ENCODE assay signal across 24 cellular contexts in the genomic region with DNA sequence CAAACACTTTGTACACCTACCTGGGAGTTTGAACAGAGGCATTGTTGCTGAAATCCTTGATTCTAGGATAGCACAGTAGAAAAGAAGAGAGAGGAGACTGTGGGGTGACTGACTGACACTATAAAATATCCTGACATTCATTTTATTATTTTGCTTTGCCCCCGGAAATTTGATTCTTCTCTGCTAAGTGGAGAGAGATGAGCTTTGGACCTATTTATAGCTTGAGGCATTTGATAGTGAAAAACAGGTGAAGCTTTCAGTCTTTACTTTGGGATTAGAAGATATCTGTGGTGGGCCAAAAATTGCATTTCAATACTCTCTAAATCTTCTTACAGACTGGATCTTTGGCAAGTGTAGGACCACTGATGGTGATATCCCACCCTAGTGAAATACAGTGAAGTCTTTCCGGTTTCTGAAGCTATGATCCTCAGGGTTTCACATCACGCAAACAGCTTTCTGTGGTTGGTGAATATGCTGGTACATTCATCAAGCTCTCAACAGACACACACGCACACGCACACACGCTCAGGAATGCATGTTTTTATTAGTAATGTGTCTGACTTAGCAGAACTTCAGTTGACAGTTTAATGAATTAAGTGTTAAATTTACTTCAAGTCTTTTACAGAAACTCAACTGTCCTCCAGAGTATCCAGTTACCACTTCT. TPM values are rescaled to one million over a fixed set of nuclear protein-coding genes. Genes with fewer than 3 reads are reported as not detected.
A peak's percentile ranks its signal among the peaks of the same experiment; 100 is the strongest.
DNase-seq lines count a peak whose midpoint lies in the region; ATAC-seq and TF ChIP-seq lines count a peak whose summit lies in the region.
"Had no signal": no experiment of that assay in that cellular context is flagged by ENCODE, and none has a peak within 500 bp of the region (broad histone marks: within the 10 kb centered on the region; RNA-seq: fewer than 3 reads in every experiment).

A gene (minus strand): TSS at position 117 of the 664 bp plus-strand sequence. CDS start 75 bp downstream, at position 42.

- no peaks in the 10 kb centered on the region for H3K27me3 ChIP-seq in mesendoderm (ENCODE audit: insufficient read depth, low read length, poor library complexity)
- H3K27me3 ChIP-seq: hepatocyte, vagina had no signal

- DNase-seq in AG09309 (ENCODE audit: low read depth) (peak; percentile 29), M059J (ENCODE audit: low read depth) (peak; percentile 46), cardiac fibroblast (ENCODE audit: low read depth in 2 of 2) (peak; percentile 30 to 39), myocyte (ENCODE audit: low read depth) (peak; percentile 83), mesendoderm (no peak), omental fat pad (ENCODE audit: low spot score) (no peak), NCI-H2171 treated with DMSO at 0.1 percent for 48 hours (lab: John Stamatoyannopoulos, UW) (no peak), glutamatergic neuron (no peak)
- DNase-seq: activated CD4-positive, alpha-beta T cell treated with anti-CD3 and anti-CD28 coated beads, Interleukin-2, amount 10 ng/mL, durations not matched to agents 7 days and 5 days; activated naive CD4-positive, alpha-beta T cell treated with anti-CD3 and anti-CD28 coated beads, Interleukin-2, amount 10 ng/mL, durations not matched to agents 7 days and 5 days; COR-L47; left colon; NCI-H1694 treated with DMSO at 0.1 percent for 48 hours; OCI-M1; stomach had no signal

- no peak within 1 kb of the TSS for H4K5ac ChIP-seq in mesendoderm (ENCODE audit: low read length)

- H3K9ac ChIP-seq in mesendoderm (ENCODE audit: low read length) = no peak within 1 kb of the TSS

- no peak within 1 kb of the TSS for H3K4me3 ChIP-seq in AG09309 (ENCODE audit: control insufficient read depth, low read depth, low read length)
- no peak within 1 kb of the TSS for H3K4me3 ChIP-seq in cardiac fibroblast (replicated peaks in 1 of 2; ENCODE audit: low read depth in 2 of 2, low read length in 2 of 2)
- H3K4me3 ChIP-seq in mesendoderm (ENCODE audit: low read length) = no peak within 1 kb of the TSS
- H3K4me3 ChIP-seq: hepatocyte, stomach, vagina had no signal

- H4K8ac ChIP-seq in mesendoderm (ENCODE audit: low read depth, low read length) = no peak within 1 kb of the TSS

- H2AK5ac ChIP-seq in mesendoderm (ENCODE audit: low read length) = no peak within 1 kb of the TSS

- H2BK5ac ChIP-seq in mesendoderm (ENCODE audit: low read length) = no peak within 1 kb of the TSS

- no peak within 1 kb of the TSS for H3K27ac Mint-ChIP-seq in glutamatergic neuron (ENCODE audit: unreplicated experiment)
- H3K27ac Mint-ChIP-seq: activated CD4-positive, alpha-beta T cell treated with anti-CD3 and anti-CD28 coated beads, Interleukin-2, amount 10 ng/mL, durations not matched to agents 7 days and 5 days; activated naive CD4-positive, alpha-beta T cell treated with anti-CD3 and anti-CD28 coated beads, Interleukin-2, amount 10 ng/mL, durations not matched to agents 7 days and 5 days; dendritic cell treated with granulocyte-macrophage colony-stimulating factor and Interleukin-4, amounts not matched to agents 40 ng/mL and 50 ng/mL, for 4 days had no signal

- H2BK15ac ChIP-seq in mesendoderm (replicated peaks; ENCODE audit: low read depth) = no peak within 1 kb of the TSS

- H3K4ac ChIP-seq in mesendoderm (ENCODE audit: low read depth, low read length) = no peak within 1 kb of the TSS

- no peak within 1 kb of the TSS for H3K56ac ChIP-seq in mesendoderm (ENCODE audit: low read length)

- no peak within 1 kb of the TSS for H2BK120ac ChIP-seq in mesendoderm (ENCODE audit: low read depth, low read length)

- H3K36me3 Mint-ChIP-seq in glutamatergic neuron (ENCODE audit: unreplicated experiment) = no peaks in the 10 kb centered on the region
- H3K36me3 Mint-ChIP-seq: activated naive CD4-positive, alpha-beta T cell treated with anti-CD3 and anti-CD28 coated beads, Interleukin-2, amount 10 ng/mL, durations not matched to agents 7 days and 5 days had no signal

- no peaks in the 10 kb centered on the region for H3K4me1 Mint-ChIP-seq in glutamatergic neuron (ENCODE audit: low read depth, unreplicated experiment)
- H3K4me1 Mint-ChIP-seq: activated CD4-positive, alpha-beta T cell treated with anti-CD3 and anti-CD28 coated beads, Interleukin-2, amount 10 ng/mL, durations not matched to agents 7 days and 5 days; activated naive CD4-positive, alpha-beta T cell treated with anti-CD3 and anti-CD28 coated beads, Interleukin-2, amount 10 ng/mL, durations not matched to agents 7 days and 5 days had no signal

- peaks cover 2% of the 10 kb centered on the region for H3K9me3 Mint-ChIP-seq in glutamatergic neuron (ENCODE audit: unreplicated experiment)
- H3K9me3 Mint-ChIP-seq: activated CD4-positive, alpha-beta T cell treated with anti-CD3 and anti-CD28 coated beads, Interleukin-2, amount 10 ng/mL, durations not matched to agents 7 days and 5 days; activated naive CD4-positive, alpha-beta T cell treated with anti-CD3 and anti-CD28 coated beads, Interleukin-2, amount 10 ng/mL, durations not matched to agents 7 days and 5 days; dendritic cell treated with granulocyte-macrophage colony-stimulating factor and Interleukin-4, amounts not matched to agents 40 ng/mL and 50 ng/mL, for 4 days had no signal

- H3K4me2 ChIP-seq in mesendoderm (ENCODE audit: low read length) = no peak within 1 kb of the TSS
- H3K4me2 ChIP-seq: hepatocyte had no signal

- no peak within 1 kb of the TSS for H3K4me3 Mint-ChIP-seq in glutamatergic neuron (ENCODE audit: unreplicated experiment)
- H3K4me3 Mint-ChIP-seq: activated CD4-positive, alpha-beta T cell treated with anti-CD3 and anti-CD28 coated beads, Interleukin-2, amount 10 ng/mL, durations not matched to agents 7 days and 5 days; activated naive CD4-positive, alpha-beta T cell treated with anti-CD3 and anti-CD28 coated beads, Interleukin-2, amount 10 ng/mL, durations not matched to agents 7 days and 5 days; dendritic cell treated with granulocyte-macrophage colony-stimulating factor and Interleukin-4, amounts not matched to agents 40 ng/mL and 50 ng/mL, for 4 days had no signal

- TF ChIP-seq CTCF in AG09309 (IDR thresholded peaks at IDR 0.05; ENCODE audit: control insufficient read depth, insufficient read depth, low read depth, low read length, missing control alignments) = no peak
- TF ChIP-seq CTCF in cardiac fibroblast (IDR thresholded peaks at IDR 0.05; ENCODE audit: low read depth, low read length) = no peak
- no peak for TF ChIP-seq CTCF in omental fat pad (IDR thresholded peaks at IDR 0.05)
- TF ChIP-seq CTCF in glutamatergic neuron (IDR thresholded peaks at IDR 0.05; ENCODE audit: partially characterized antibody, unreplicated experiment) = no peak

- no peaks in the 10 kb centered on the region for H3K79me1 ChIP-seq in mesendoderm (ENCODE audit: low read length)

- no peaks in the 10 kb centered on the region for H3K79me2 ChIP-seq in mesendoderm (ENCODE audit: control insufficient read depth, insufficient read depth, low read length)
- H3K79me2 ChIP-seq: hepatocyte had no signal

- no peaks in the 10 kb centered on the region for H3K36me3 ChIP-seq in mesendoderm (ENCODE audit: control insufficient read depth, insufficient read depth, low read length)
- H3K36me3 ChIP-seq: stomach, vagina had no signal

- no peak within 1 kb of the TSS for H3K27ac ChIP-seq in mesendoderm (ENCODE audit: low read depth, low read length)
- H3K27ac ChIP-seq: hepatocyte, stomach, vagina had no signal

- peaks cover 2% of the 10 kb centered on the region for H3K4me1 ChIP-seq in mesendoderm (ENCODE audit: control insufficient read depth, low read depth, low read length)
- H3K4me1 ChIP-seq: stomach, vagina had no signal

- WGBS in mesendoderm (ENCODE audit: extremely low coverage, insufficient coverage, low lambda C conversion rate) = no CpG with 5 or more reads among the region's 6 CpGs

- no peak within 1 kb of the TSS for H3K23ac ChIP-seq in mesendoderm (ENCODE audit: low read length)

- ATAC-seq in omental fat pad (ENCODE audit: low FRiP score) = no peak
- ATAC-seq: left colon had no signal

- H3K27me3 Mint-ChIP-seq in glutamatergic neuron (ENCODE audit: unreplicated experiment) = peaks cover 2% of the 10 kb centered on the region

- H3K18ac ChIP-seq in mesendoderm (ENCODE audit: low read length) = no peak within 1 kb of the TSS

RNA-seq across cellular contexts. Expression of the gene that starts here (rescaled TPM):
- total RNA-seq in M059J (2014; rRNA removed; shearing (Covaris generic)) = not detected in 2 replicates
- 8.1 and 13.6 TPM in 2 replicates for total RNA-seq in myocyte
- polyA plus RNA-seq in myocyte (2012) = 0.92 TPM
- polyA plus RNA-seq in mesendoderm (2013, experiment 1 of 2) = not detected
- not detected for polyA plus RNA-seq in mesendoderm (2013, experiment 2 of 2)
- not detected for total RNA-seq in omental fat pad
- total RNA-seq in glutamatergic neuron (ENCODE audit: unreplicated experiment) = not detected
- total RNA-seq: activated CD4-positive, alpha-beta T cell treated with anti-CD3 and anti-CD28 coated beads, Interleukin-2, amount 10 ng/mL, durations not matched to agents 7 days and 5 days; epithelial cell of proximal tubule; G401; H1; hepatocyte; HT1080; NCI-H460; stomach; vagina had no signal
- polyA plus RNA-seq: AG04450, H1, hepatocyte had no signal

Comparison
In these comparisons a context has a peak if more than half of its experiments do, and no peak if none do; other contexts are left out.
1. Peak in DNase-seq in M059J; RNA of the gene not detected or under 1 TPM.
2. DNase-seq: peak in AG09309 (single experiment), cardiac fibroblast (2 of 2) and myocyte (single experiment); none in mesendoderm (single experiment), omental fat pad (single experiment), NCI-H2171 treated with DMSO at 0.1 percent for 48 hours (single experiment) and glutamatergic neuron (single experiment).